In the genomic region with DNA sequence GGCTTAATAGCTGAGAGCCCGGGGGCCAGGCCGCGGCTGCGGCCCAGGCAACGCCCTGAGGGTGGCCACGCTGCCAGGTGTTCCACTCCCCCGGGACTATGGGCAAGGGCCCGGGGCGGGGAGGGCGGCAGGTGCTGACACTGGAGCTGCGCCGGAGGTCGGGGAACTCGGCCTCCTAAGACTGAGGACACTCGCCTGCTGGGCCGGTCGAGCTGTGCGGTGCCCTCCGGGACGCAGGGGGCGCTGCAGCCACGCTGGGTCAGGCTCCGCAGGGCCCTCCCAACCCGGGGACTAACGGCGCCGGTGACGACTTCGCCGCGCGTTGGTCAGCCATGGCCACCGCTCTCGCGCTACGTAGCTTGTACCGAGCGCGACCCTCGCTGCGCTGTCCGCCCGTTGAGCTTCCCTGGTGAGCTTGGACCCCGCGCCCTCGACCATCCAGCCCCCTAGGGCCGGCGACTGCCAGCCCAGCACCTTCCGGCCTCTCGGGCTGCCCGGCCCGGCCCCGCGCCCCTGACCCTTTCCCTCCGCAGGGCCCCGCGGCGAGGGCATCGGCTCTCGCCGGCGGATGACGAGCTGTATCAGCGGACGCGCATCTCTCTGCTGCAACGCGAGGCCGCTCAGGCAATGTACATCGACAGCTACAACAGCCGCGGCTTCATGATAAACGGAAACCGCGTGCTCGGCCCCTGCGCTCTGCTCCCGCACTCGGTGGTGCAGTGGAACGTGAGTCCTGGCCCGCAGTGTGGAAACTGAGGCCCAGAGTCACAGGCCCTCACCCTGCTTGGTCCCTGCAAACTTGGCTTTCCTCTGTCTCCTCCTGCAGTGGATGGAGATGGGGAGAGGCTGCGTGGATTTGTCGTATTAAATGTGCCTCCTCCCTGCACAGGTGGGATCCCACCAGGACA, we compare ENCODE assay signal across 1 cellular context.
TF ChIP-seq lines count a peak whose summit lies in the region.

Gene NDUFAF3, plus strand, starts transcription at position 309 of the 908 bp plus-strand sequence. Its CDS starts 24 bp downstream, at position 333.

TF ChIP-seq in HEK293, 187 proteins besides CTCF, POLR2A, EP300 and RAD21 (continued from another document):
- no peak for TF ChIP-seq TCF7L2 (IDR thresholded peaks at IDR 0.05; ENCODE audit: borderline replicate concordance, low read depth, low read length)
- TF ChIP-seq ZNF10 (tag by site-specific recombination; IDR thresholded peaks at IDR 0.05): peak; percentile 80
- TF ChIP-seq ZNF221 (tag by site-specific recombination; IDR thresholded peaks at IDR 0.05; ENCODE audit: borderline replicate concordance): no peak
- peak; percentile 70 for TF ChIP-seq IKZF3 (tag by site-specific recombination; IDR thresholded peaks at IDR 0.05)
- 0 out of 2 replicates have a peak, but pooled peaks have one; percentile 34 for TF ChIP-seq HOXC10 (CRISPR knock-in tag; IDR thresholded peaks at IDR 0.05)
- no peak for TF ChIP-seq ZNF132 (tag by site-specific recombination; IDR thresholded peaks at IDR 0.05; ENCODE audit: borderline replicate concordance)
- TF ChIP-seq, protein P1, sequence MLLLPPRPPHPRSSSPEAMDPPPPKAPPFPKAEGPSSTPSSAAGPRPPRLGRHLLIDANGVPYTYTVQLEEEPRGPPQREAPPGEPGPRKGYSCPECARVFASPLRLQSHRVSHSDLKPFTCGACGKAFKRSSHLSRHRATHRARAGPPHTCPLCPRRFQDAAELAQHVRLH (tag by site-specific recombination; IDR thresholded peaks at IDR 0.05): peak; percentile 62; the same call in 1 of the 2 replicates
- TF ChIP-seq ZNF76 (tag by site-specific recombination; IDR thresholded peaks at IDR 0.05; ENCODE audit: borderline replicate concordance, low read depth): peak; percentile 66; the same call in 1 of the 2 replicates
- peak; percentile 37; the same call in 1 of the 2 replicates for TF ChIP-seq ZNF239 (tag by site-specific recombination; IDR thresholded peaks at IDR 0.05)
- TF ChIP-seq, protein P2, sequence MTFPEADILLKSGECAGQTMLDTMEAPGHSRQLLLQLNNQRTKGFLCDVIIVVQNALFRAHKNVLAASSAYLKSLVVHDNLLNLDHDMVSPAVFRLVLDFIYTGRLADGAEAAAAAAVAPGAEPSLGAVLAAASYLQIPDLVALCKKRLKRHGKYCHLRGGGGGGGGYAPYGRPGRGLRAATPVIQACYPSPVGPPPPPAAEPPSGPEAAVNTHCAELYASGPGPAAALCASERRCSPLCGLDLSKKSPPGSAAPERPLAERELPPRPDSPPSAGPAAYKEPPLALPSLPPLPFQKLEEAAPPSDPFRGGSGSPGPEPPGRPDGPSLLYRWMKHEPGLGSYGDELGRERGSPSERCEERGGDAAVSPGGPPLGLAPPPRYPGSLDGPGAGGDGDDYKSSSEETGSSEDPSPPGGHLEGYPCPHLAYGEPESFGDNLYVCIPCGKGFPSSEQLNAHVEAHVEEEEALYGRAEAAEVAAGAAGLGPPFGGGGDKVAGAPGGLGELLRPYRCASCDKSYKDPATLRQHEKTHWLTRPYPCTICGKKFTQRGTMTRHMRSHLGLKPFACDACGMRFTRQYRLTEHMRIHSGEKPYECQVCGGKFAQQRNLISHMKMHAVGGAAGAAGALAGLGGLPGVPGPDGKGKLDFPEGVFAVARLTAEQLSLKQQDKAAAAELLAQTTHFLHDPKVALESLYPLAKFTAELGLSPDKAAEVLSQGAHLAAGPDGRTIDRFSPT (tag by site-specific recombination; IDR thresholded peaks at IDR 0.05): peak; percentile 69; the same call in 1 of the 2 replicates
- TF ChIP-seq, protein P3, sequence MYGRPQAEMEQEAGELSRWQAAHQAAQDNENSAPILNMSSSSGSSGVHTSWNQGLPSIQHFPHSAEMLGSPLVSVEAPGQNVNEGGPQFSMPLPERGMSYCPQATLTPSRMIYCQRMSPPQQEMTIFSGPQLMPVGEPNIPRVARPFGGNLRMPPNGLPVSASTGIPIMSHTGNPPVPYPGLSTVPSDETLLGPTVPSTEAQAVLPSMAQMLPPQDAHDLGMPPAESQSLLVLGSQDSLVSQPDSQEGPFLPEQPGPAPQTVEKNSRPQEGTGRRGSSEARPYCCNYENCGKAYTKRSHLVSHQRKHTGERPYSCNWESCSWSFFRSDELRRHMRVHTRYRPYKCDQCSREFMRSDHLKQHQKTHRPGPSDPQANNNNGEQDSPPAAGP (tag by site-specific recombination; IDR thresholded peaks at IDR 0.05): peak; percentile 87; the same call in 1 of the 2 replicates
- TF ChIP-seq, protein P4, sequence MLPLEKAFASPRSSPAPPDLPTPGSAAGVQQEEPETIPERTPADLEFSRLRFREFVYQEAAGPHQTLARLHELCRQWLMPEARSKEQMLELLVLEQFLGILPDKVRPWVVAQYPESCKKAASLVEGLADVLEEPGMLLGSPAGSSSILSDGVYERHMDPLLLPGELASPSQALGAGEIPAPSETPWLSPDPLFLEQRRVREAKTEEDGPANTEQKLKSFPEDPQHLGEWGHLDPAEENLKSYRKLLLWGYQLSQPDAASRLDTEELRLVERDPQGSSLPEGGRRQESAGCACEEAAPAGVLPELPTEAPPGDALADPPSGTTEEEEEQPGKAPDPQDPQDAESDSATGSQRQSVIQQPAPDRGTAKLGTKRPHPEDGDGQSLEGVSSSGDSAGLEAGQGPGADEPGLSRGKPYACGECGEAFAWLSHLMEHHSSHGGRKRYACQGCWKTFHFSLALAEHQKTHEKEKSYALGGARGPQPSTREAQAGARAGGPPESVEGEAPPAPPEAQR (tag by site-specific recombination; IDR thresholded peaks at IDR 0.05): no peak; the same call in 1 of the 2 replicates
- peak; percentile 82 for TF ChIP-seq ZNF629 (tag by site-specific recombination; IDR thresholded peaks at IDR 0.05)
- no peak for TF ChIP-seq ZNF121 (tag by site-specific recombination; IDR thresholded peaks at IDR 0.05)
- peak; percentile 41; the same call in 1 of the 2 replicates for TF ChIP-seq ZNF23 (tag by site-specific recombination; IDR thresholded peaks at IDR 0.05; ENCODE audit: borderline replicate concordance)
- peak; percentile 75; the same call in 1 of the 2 replicates for TF ChIP-seq ZNF610 (tag by site-specific recombination; IDR thresholded peaks at IDR 0.05; ENCODE audit: borderline replicate concordance)
